ENCODE assay signal across 8 cellular contexts in genomic region chr6:116876635-116877611, GRCh38. TPM values are rescaled to one million over a fixed set of nuclear protein-coding genes. Genes with fewer than 3 reads are reported as not detected.
DNase-seq lines count a peak whose midpoint lies in the region; ATAC-seq, FAIRE-seq and TF ChIP-seq lines count a peak whose summit lies in the region.

A gene with protein sequence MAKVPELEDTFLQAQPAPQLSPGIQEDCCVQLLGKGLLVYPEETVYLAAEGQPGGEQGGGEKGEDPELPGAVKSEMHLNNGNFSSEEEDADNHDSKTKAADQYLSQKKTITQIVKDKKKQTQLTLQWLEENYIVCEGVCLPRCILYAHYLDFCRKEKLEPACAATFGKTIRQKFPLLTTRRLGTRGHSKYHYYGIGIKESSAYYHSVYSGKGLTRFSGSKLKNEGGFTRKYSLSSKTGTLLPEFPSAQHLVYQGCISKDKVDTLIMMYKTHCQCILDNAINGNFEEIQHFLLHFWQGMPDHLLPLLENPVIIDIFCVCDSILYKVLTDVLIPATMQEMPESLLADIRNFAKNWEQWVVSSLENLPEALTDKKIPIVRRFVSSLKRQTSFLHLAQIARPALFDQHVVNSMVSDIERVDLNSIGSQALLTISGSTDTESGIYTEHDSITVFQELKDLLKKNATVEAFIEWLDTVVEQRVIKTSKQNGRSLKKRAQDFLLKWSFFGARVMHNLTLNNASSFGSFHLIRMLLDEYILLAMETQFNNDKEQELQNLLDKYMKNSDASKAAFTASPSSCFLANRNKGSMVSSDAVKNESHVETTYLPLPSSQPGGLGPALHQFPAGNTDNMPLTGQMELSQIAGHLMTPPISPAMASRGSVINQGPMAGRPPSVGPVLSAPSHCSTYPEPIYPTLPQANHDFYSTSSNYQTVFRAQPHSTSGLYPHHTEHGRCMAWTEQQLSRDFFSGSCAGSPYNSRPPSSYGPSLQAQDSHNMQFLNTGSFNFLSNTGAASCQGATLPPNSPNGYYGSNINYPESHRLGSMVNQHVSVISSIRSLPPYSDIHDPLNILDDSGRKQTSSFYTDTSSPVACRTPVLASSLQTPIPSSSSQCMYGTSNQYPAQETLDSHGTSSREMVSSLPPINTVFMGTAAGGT (plus strand): TSS chr6:116877242. CDS start chr6:116877276, 34 bp downstream.

- BruUV-seq in K562 (replicated peaks; lab: Mats Ljungman, UMichigan), result no TSS peak

- peak within 1 kb of the TSS; percentile 74 for H3K4me3 Mint-ChIP-seq in memory B cell

- 1% methylated on average over 51 of the region's 73 CpGs for WGBS in K562 (ENCODE audit: insufficient coverage, low coverage, missing lambda C conversion rate)

- H3K9me1 ChIP-seq in K562 (ENCODE audit: control insufficient read depth, insufficient read depth, low read length), result no peaks in the 10 kb centered on the region

- TF ChIP-seq EP300 in K562 (IDR thresholded peaks at IDR 0.05; ENCODE audit: low read length), result no peak

- H4K20me1 ChIP-seq in K562 (replicated peaks; ENCODE audit: control insufficient read depth, insufficient read depth, low read length), result no peaks in the 10 kb centered on the region

- TF ChIP-seq CTCF in right atrium auricular region (IDR thresholded peaks at IDR 0.05) (no peak), K562 (IDR thresholded peaks at IDR 0.05 in 2 of 3, conservative IDR thresholded peaks at IDR 0.05 in 1 of 3; ENCODE audit: insufficient read depth in 2 of 3, low read depth in 1 of 3, low read length in 3 of 3) (no peak)

- H3K36me3 Mint-ChIP-seq in memory B cell, result no peaks in the 10 kb centered on the region

- H3K9me3 Mint-ChIP-seq in memory B cell, result peaks cover 2% of the 10 kb centered on the region

- no peaks in the 10 kb centered on the region for H3K36me3 ChIP-seq in right atrium auricular region
- no peaks in the 10 kb centered on the region for H3K36me3 ChIP-seq in K562 (ENCODE audit: control insufficient read depth, insufficient read depth, low read length)

- CTCF ChIA-PET in K562 (lab: Yijun Ruan, JAX; ENCODE audit: low intra/inter-chr PET ratio), result no interaction called here

- H3K4me1 Mint-ChIP-seq in memory B cell, result peaks cover 8% of the 10 kb centered on the region

- no peak for TF ChIP-seq RAD21 in K562 (CRISPR knock-in tag; conservative IDR thresholded peaks at IDR 0.05 in 1 of 2, IDR thresholded peaks at IDR 0.05 in 1 of 2)

- H3K27me3 Mint-ChIP-seq in memory B cell, result peaks cover 7% of the 10 kb centered on the region

- in situ Hi-C loops in K562 (cut with MboI), result no loop called here

- H2AFZ ChIP-seq in K562 (ENCODE audit: low read depth, low read length), result no peak within 1 kb of the TSS

- H3K9me3 ChIP-seq in right atrium auricular region (peaks cover 0 to 6% of the 10 kb centered on the region in 2 donors), K562 (replicated peaks; ENCODE audit: control insufficient read depth, insufficient read depth, low read depth, low read length) (no peaks in the 10 kb centered on the region)

- H3K4me1 ChIP-seq in right atrium auricular region (peaks cover 0 to 13% of the 10 kb centered on the region in 2 donors), K562 (replicated peaks in 1 of 2; ENCODE audit: control insufficient read depth in 2 of 2, insufficient read depth in 2 of 2, low read length in 2 of 2) (peaks cover 0 to 10% of the 10 kb centered on the region in 2 experiments; a peak in 2 of 5 replicates)

- H3K9ac ChIP-seq in K562 (ENCODE audit: insufficient read depth in 1 of 2, low read depth in 2 of 2, low read length in 2 of 2), result peak within 1 kb of the TSS in 1 of 2 experiments; percentile 78; a peak in 1 of 4 replicates

- intact Hi-C loops in Right ventricle myocardium inferior (cut with DNase I) (no loop called here), K562 (cut with micrococcal nuclease) (no loop called here), head of caudate nucleus (cut with DNase I) (no loop called here)

- TF ChIP-seq POLR2A in K562 (conservative IDR thresholded peaks at IDR 0.05), result no peak

- 0 out of 2 replicates have a peak within 1 kb of the TSS, but pooled peaks have one; percentile 19 for H3K4me2 ChIP-seq in K562 (ENCODE audit: insufficient read depth, low read length)

- ATAC-seq in Right ventricle myocardium inferior, result no peak
- ATAC-seq in K562, result peak; percentile 90
- peak; percentile 19 for ATAC-seq in memory B cell (ENCODE audit: low read depth)
- no peak for ATAC-seq in HG03565 (IDR thresholded peaks at IDR 0.05; ENCODE audit: unreplicated experiment)
- ATAC-seq in GM21367 (IDR thresholded peaks at IDR 0.05; ENCODE audit: unreplicated experiment), result no peak

- peaks cover 11 to 16% of the 10 kb centered on the region in 2 donors for H3K27me3 ChIP-seq in right atrium auricular region
- peaks cover 11 to 15% of the 10 kb centered on the region in 2 experiments for H3K27me3 ChIP-seq in K562 (ENCODE audit: control insufficient read depth in 2 of 2, insufficient read depth in 2 of 2, low read length in 2 of 2)

- H3K27ac Mint-ChIP-seq in memory B cell, result no peak within 1 kb of the TSS

- POLR2A ChIA-PET in K562 (lab: Yijun Ruan, JAX), result interaction anchor here (0.6 kb wide), 2 partner anchors 174 to 465 kb away, joined by 3 to 4 read pairs; no protein-coding TSS in a partner anchor

- H3K27ac ChIP-seq in right atrium auricular region (no peak within 1 kb of the TSS), K562 (ENCODE audit: extremely low read depth, low read depth, low read length) (no peak within 1 kb of the TSS)

- H3K79me2 ChIP-seq in K562 (ENCODE audit: control insufficient read depth, insufficient read depth, low read length), result no peaks in the 10 kb centered on the region

- FAIRE-seq in K562 (lab: Jason Lieb, UNC), result no peak

- peak; percentile 45 for DNase-seq in Right ventricle myocardium inferior (ENCODE audit: missing footprints)
- DNase-seq in right atrium auricular region (ENCODE audit: low spot score), result no peak
- peak; percentile 9 to 29 (median 16) for DNase-seq in K562 (ENCODE audit: extremely low read depth in 1 of 4, low spot score in 3 of 4)
- DNase-seq in memory B cell (ENCODE audit: low spot score in 2 of 2), result no peak
- DNase-seq in head of caudate nucleus, result no peak
- DNase-seq in kidney glomerular epithelial cell (lab: John Stamatoyannopoulos, UW), result no peak

- H3K4me3 ChIP-seq in right atrium auricular region (peak within 1 kb of the TSS in 1 of 2 donors; percentile 25), K562 (peak within 1 kb of the TSS; percentile 15; the same call in 1 of the 2 replicates)

TF ChIP-seq in K562, 482 proteins besides CTCF, POLR2A, EP300 and RAD21 (continues in another document):
- TF ChIP-seq RBM15 (IDR thresholded peaks at IDR 0.05; ENCODE audit: insufficient read depth, low read length) (no peak), MAZ (CRISPR knock-in tag; conservative IDR thresholded peaks at IDR 0.05 in 1 of 2, IDR thresholded peaks at IDR 0.05 in 1 of 2) (no peak), NFE2L1 (tag; IDR thresholded peaks at IDR 0.05; ENCODE audit: borderline replicate concordance, low read depth) (no peak), SMAD3 (CRISPR knock-in tag; conservative IDR thresholded peaks at IDR 0.05) (no peak), NCOR1 (IDR thresholded peaks at IDR 0.05) (no peak), NCOA1 (IDR thresholded peaks at IDR 0.05; ENCODE audit: low read depth) (no peak), FOS (IDR thresholded peaks at IDR 0.05; ENCODE audit: extremely low read depth, insufficient read length) (no peak), FOXK2 (conservative IDR thresholded peaks at IDR 0.05 in 1 of 2, IDR thresholded peaks at IDR 0.05 in 1 of 2; ENCODE audit: low read depth in 2 of 2) (no peak), ZC3H8 (IDR thresholded peaks at IDR 0.05) (no peak), CREBBP (IDR thresholded peaks at IDR 0.05; ENCODE audit: low read depth, low read length) (no peak), SPI1 (IDR thresholded peaks at IDR 0.05; ENCODE audit: borderline replicate concordance, low read depth, low read length) (no peak)
- TF ChIP-seq, protein P1, sequence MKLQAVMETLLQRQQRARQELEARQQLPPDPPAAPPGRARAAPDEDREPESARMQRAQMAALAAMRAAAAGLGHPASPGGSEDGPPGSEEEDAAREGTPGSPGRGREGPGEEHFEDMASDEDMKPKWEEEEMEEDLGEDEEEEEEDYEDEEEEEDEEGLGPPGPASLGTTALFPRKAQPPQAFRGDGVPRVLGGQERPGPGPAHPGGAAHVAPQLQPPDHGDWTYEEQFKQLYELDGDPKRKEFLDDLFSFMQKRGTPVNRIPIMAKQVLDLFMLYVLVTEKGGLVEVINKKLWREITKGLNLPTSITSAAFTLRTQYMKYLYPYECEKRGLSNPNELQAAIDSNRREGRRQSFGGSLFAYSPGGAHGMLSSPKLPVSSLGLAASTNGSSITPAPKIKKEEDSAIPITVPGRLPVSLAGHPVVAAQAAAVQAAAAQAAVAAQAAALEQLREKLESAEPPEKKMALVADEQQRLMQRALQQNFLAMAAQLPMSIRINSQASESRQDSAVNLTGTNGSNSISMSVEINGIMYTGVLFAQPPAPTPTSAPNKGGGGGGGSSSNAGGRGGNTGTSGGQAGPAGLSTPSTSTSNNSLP (IDR thresholded peaks at IDR 0.05; ENCODE audit: borderline replicate concordance, low read depth, low read length), result no peak

RNA-seq across cellular contexts. Expression of the gene that starts here (rescaled TPM):
- not detected for total RNA-seq in Right ventricle myocardium inferior
- not detected for total RNA-seq in right atrium auricular region
- not detected in 2 replicates for total RNA-seq in K562 (2011; cell fraction: chromatin; rRNA removed; ENCODE audit: low replicate concordance)
- not detected in 2 replicates for total RNA-seq in K562 (2011; cell fraction: nucleolus; rRNA removed)
- total RNA-seq in K562 (2011; cell fraction: nucleoplasm; rRNA removed), result not detected in 2 replicates
- total RNA-seq in K562 (2014; rRNA removed), result not detected in 2 replicates
- not detected in 2 replicates for total RNA-seq in K562 (2014; rRNA removed; fragmentation: Illumina TruSeq; extraction: Trizol)
- not detected in 2 replicates for total RNA-seq in K562 (2015; rRNA removed; fragmentation: Illumina TruSeq; extraction: Trizol)
- total RNA-seq in K562 (2021), result not detected in 2 replicates
- not detected in 2 replicates for polyA plus RNA-seq in K562 (2011; rRNA removed)
- polyA plus RNA-seq in K562 (2011; cell fraction: cytosol; rRNA removed), result not detected in 2 replicates
- polyA plus RNA-seq in K562 (2011; cell fraction: nucleus; rRNA removed), result not detected in 2 replicates
- polyA plus RNA-seq in K562 (2012), result not detected in 2 replicates
- polyA plus RNA-seq in K562 (2014; fragmentation: Illumina TruSeq; extraction: Trizol), result not detected in 2 replicates
- polyA plus RNA-seq in K562 (2014; fragmentation: Nextera tagmentation; extraction: Ambion mirVana), result not detected
- not detected in 2 replicates for polyA plus RNA-seq in K562 (2014; rRNA removed)
- polyA minus RNA-seq in K562 (2011; rRNA and poly(A)+ RNA removed), result not detected in 2 replicates
- not detected in 2 replicates for polyA minus RNA-seq in K562 (2011; cell fraction: cytosol; rRNA and poly(A)+ RNA removed)
- polyA minus RNA-seq in K562 (2011; cell fraction: nucleus; rRNA and poly(A)+ RNA removed), result not detected in 2 replicates

Comparison
In these comparisons a context has a peak if more than half of its experiments do, and no peak if none do; other contexts are left out.
1. Peak in DNase-seq in Right ventricle myocardium inferior; RNA of the gene not detected or under 1 TPM.
2. Peak in DNase-seq, ATAC-seq, H3K4me3 ChIP-seq and H3K4me2 ChIP-seq in K562; RNA of the gene not detected or under 1 TPM.